1 cellular context compared by ENCODE assay signal in genomic region chr7:105830405-105831218, GRCh38.
TF ChIP-seq lines count a peak whose summit lies in the region.

No MANE protein-coding gene starts in this region.

TF ChIP-seq in HEK293, 187 proteins besides CTCF, POLR2A, EP300 and RAD21 (continued from another document):
- no peak for TF ChIP-seq PRDM2 (tag by site-specific recombination; IDR thresholded peaks at IDR 0.05; ENCODE audit: borderline replicate concordance)
- no peak for TF ChIP-seq ZNF571 (tag by site-specific recombination; IDR thresholded peaks at IDR 0.05)
- no peak for TF ChIP-seq HOXA7 (CRISPR knock-in tag; IDR thresholded peaks at IDR 0.05; ENCODE audit: borderline replicate concordance)
- no peak for TF ChIP-seq ZNF548 (tag by site-specific recombination; IDR thresholded peaks at IDR 0.05)
- TF ChIP-seq ZNF302 (tag by site-specific recombination; IDR thresholded peaks at IDR 0.05; ENCODE audit: low read depth), result no peak
- 0 out of 2 replicates have a peak, but pooled peaks have one; percentile 31 for TF ChIP-seq GFI1B (tag by site-specific recombination; IDR thresholded peaks at IDR 0.05)
- TF ChIP-seq YY2 (tag by site-specific recombination; IDR thresholded peaks at IDR 0.05), result 0 out of 2 replicates have a peak, but pooled peaks have one; percentile 29
- TF ChIP-seq ZNF274 (IDR thresholded peaks at IDR 0.05; ENCODE audit: low read length), result no peak
- no peak for TF ChIP-seq ZNF274 (tag by site-specific recombination; IDR thresholded peaks at IDR 0.05; ENCODE audit: borderline replicate concordance)
- TF ChIP-seq ZNF184 (tag by site-specific recombination; IDR thresholded peaks at IDR 0.05), result no peak
- TF ChIP-seq ZBTB49 (tag by site-specific recombination; IDR thresholded peaks at IDR 0.05; ENCODE audit: low read depth), result no peak
- peak; percentile 90 for TF ChIP-seq MEIS1 (CRISPR knock-in tag; IDR thresholded peaks at IDR 0.05; ENCODE audit: borderline replicate concordance)
- peak; percentile 60; the same call in 1 of the 2 replicates for TF ChIP-seq ZFP37 (tag by site-specific recombination; IDR thresholded peaks at IDR 0.05)
- no peak for TF ChIP-seq ZNF37A (tag by site-specific recombination; IDR thresholded peaks at IDR 0.05)
- peak; percentile 74 for TF ChIP-seq ZNF366 (tag by site-specific recombination; conservative IDR thresholded peaks at IDR 0.05)
- peak; percentile 26; the same call in 1 of the 2 replicates for TF ChIP-seq SP2 (tag by site-specific recombination; IDR thresholded peaks at IDR 0.05)
- no peak for TF ChIP-seq ZNF580 (tag by site-specific recombination; IDR thresholded peaks at IDR 0.05)
